Comparison of ENCODE assay signal across 2 cellular contexts in the genomic region with DNA sequence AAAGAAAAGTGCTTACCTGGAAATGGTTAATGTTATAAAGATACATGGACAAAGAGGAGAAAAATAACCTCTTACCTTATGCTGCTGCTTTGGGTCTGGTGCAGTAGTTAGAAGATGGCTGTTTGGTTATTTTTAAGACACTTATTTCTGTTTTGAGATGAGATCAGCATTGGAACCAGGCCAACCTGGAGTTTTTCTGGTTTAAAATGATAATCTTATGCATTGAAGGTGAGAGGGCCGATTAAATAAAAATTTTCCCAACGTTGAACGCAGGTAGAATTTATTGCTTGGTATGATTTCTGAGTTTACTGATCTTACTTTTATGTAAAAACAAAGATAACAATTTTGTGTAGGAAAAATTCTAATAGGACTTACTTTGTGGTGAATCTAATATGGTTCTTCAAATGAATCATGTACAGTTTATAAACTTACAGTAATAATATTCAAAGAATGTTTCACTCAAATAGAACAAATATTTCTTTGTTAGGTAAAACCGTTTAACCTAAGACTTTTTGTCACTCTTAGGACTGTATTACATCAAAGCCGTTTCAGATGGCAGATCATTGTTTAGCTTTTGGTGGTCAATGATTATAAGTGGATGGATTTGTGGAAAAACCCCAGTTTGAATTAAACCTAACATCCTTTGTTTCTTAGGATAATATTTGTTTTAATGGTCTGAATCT.
TF ChIP-seq lines count a peak whose summit lies in the region.

No MANE protein-coding gene starts in this region.

TF ChIP-seq in HEK293, 187 proteins besides CTCF, POLR2A, EP300 and RAD21:
- TF ChIP-seq, protein P1, sequence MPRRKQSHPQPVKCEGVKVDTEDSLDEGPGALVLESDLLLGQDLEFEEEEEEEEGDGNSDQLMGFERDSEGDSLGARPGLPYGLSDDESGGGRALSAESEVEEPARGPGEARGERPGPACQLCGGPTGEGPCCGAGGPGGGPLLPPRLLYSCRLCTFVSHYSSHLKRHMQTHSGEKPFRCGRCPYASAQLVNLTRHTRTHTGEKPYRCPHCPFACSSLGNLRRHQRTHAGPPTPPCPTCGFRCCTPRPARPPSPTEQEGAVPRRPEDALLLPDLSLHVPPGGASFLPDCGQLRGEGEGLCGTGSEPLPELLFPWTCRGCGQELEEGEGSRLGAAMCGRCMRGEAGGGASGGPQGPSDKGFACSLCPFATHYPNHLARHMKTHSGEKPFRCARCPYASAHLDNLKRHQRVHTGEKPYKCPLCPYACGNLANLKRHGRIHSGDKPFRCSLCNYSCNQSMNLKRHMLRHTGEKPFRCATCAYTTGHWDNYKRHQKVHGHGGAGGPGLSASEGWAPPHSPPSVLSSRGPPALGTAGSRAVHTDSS (tag by site-specific recombination; IDR thresholded peaks at IDR 0.05): no peak
- TF ChIP-seq ZNF555 (tag by site-specific recombination; conservative IDR thresholded peaks at IDR 0.05): no peak
- TF ChIP-seq, protein P2, sequence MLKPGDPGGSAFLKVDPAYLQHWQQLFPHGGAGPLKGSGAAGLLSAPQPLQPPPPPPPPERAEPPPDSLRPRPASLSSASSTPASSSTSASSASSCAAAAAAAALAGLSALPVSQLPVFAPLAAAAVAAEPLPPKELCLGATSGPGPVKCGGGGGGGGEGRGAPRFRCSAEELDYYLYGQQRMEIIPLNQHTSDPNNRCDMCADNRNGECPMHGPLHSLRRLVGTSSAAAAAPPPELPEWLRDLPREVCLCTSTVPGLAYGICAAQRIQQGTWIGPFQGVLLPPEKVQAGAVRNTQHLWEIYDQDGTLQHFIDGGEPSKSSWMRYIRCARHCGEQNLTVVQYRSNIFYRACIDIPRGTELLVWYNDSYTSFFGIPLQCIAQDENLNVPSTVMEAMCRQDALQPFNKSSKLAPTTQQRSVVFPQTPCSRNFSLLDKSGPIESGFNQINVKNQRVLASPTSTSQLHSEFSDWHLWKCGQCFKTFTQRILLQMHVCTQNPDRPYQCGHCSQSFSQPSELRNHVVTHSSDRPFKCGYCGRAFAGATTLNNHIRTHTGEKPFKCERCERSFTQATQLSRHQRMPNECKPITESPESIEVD (tag by site-specific recombination; IDR thresholded peaks at IDR 0.05): peak; percentile 95

TF ChIP-seq in GM12878, 131 proteins besides CTCF, POLR2A, EP300 and RAD21:
- TF ChIP-seq POLR2AphosphoS5 (IDR thresholded peaks at IDR 0.05; ENCODE audit: low read length) (no peak), GABPA (IDR thresholded peaks at IDR 0.05; ENCODE audit: low read depth) (0 out of 2 replicates have a peak, but pooled peaks have one; percentile 11), RUNX3 (IDR thresholded peaks at IDR 0.05; ENCODE audit: low read length) (peak; percentile 18; the same call in 1 of the 2 replicates), NFIC (IDR thresholded peaks at IDR 0.05; ENCODE audit: low read depth, low read length) (peak; percentile 34; the same call in 1 of the 2 replicates), MYB (IDR thresholded peaks at IDR 0.05; ENCODE audit: borderline replicate concordance, low read depth, low read length) (no peak), JUNB (IDR thresholded peaks at IDR 0.05) (peak; percentile 39)
- TF ChIP-seq, protein P3, sequence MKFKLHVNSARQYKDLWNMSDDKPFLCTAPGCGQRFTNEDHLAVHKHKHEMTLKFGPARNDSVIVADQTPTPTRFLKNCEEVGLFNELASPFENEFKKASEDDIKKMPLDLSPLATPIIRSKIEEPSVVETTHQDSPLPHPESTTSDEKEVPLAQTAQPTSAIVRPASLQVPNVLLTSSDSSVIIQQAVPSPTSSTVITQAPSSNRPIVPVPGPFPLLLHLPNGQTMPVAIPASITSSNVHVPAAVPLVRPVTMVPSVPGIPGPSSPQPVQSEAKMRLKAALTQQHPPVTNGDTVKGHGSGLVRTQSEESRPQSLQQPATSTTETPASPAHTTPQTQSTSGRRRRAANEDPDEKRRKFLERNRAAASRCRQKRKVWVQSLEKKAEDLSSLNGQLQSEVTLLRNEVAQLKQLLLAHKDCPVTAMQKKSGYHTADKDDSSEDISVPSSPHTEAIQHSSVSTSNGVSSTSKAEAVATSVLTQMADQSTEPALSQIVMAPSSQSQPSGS (IDR thresholded peaks at IDR 0.05; ENCODE audit: low read length): peak; percentile 52; the same call in 1 of the 2 replicates
